33 cellular contexts compared by ENCODE assay signal in genomic region chr6:53009511-53009910, GRCh38.
"Had no signal": no experiment of that assay in that cellular context is flagged by ENCODE, and none has a peak within 500 bp of the region (broad histone marks: within the 10 kb centered on the region; RNA-seq: fewer than 3 reads in every experiment).

No MANE protein-coding gene starts in this region.

- H3K4me2 ChIP-seq: PC-9 had no signal

- H3K4me3 Mint-ChIP-seq: activated CD8-positive, alpha-beta T cell treated with anti-CD3 and anti-CD28 coated beads for 36 hours; activated naive CD4-positive, alpha-beta T cell treated with anti-CD3 and anti-CD28 coated beads, Interleukin-2, amount 10 ng/mL, durations not matched to agents 7 days and 5 days; activated naive CD8-positive, alpha-beta T cell treated with anti-CD3 and anti-CD28 coated beads for 36 hours; T-cell had no signal

- H3K4me1 Mint-ChIP-seq: activated naive CD4-positive, alpha-beta T cell treated with anti-CD3 and anti-CD28 coated beads, Interleukin-2, amount 10 ng/mL, durations not matched to agents 7 days and 5 days; activated naive CD8-positive, alpha-beta T cell treated with anti-CD3 and anti-CD28 coated beads for 36 hours; T-cell had no signal

- H3K9me3 ChIP-seq: MG63 had no signal

- H3K36me3 Mint-ChIP-seq: activated naive CD8-positive, alpha-beta T cell treated with anti-CD3 and anti-CD28 coated beads for 36 hours had no signal

- H3K27me3 Mint-ChIP-seq: activated CD8-positive, alpha-beta T cell treated with anti-CD3 and anti-CD28 coated beads for 36 hours; activated naive CD4-positive, alpha-beta T cell treated with anti-CD3 and anti-CD28 coated beads, Interleukin-2, amount 10 ng/mL, durations not matched to agents 7 days and 5 days; activated naive CD8-positive, alpha-beta T cell treated with anti-CD3 and anti-CD28 coated beads for 36 hours; T-cell had no signal

- ATAC-seq: activated CD8-positive, alpha-beta T cell treated with anti-CD3 and anti-CD28 coated beads for 36 hours; Right ventricle myocardium inferior; SK-N-SH treated with all-trans-retinoic acid at 6 μM for 48 hours; T-cell had no signal

- H3K9me3 Mint-ChIP-seq: activated CD8-positive, alpha-beta T cell treated with anti-CD3 and anti-CD28 coated beads for 36 hours; activated naive CD4-positive, alpha-beta T cell treated with anti-CD3 and anti-CD28 coated beads, Interleukin-2, amount 10 ng/mL, durations not matched to agents 7 days and 5 days; activated naive CD8-positive, alpha-beta T cell treated with anti-CD3 and anti-CD28 coated beads for 36 hours; T-cell had no signal

- H3K27ac ChIP-seq: brain microvascular endothelial cell, PC-9, RWPE1, WERI-Rb-1 had no signal

- H2AFZ ChIP-seq: PC-9 had no signal

- H3K27ac Mint-ChIP-seq: activated CD8-positive, alpha-beta T cell treated with anti-CD3 and anti-CD28 coated beads for 36 hours; activated naive CD4-positive, alpha-beta T cell treated with anti-CD3 and anti-CD28 coated beads, Interleukin-2, amount 10 ng/mL, durations not matched to agents 7 days and 5 days; activated naive CD8-positive, alpha-beta T cell treated with anti-CD3 and anti-CD28 coated beads for 36 hours; T-cell had no signal

- H3K4me3 ChIP-seq: MG63, PC-9 had no signal

- FAIRE-seq: RCC 7860 had no signal

- DNase-seq: activated CD4-positive, alpha-beta T cell treated with anti-CD3 and anti-CD28 coated beads for 1 hour; activated CD4-positive, alpha-beta T cell treated with anti-CD3 and anti-CD28 coated beads for 48 hours; activated CD4-positive, CD25-positive, alpha-beta regulatory T cell; activated CD8-positive, alpha-beta T cell treated with anti-CD3 and anti-CD28 coated beads for 36 hours; activated gamma-delta T cell treated with Interleukin-2 at 50 U/mL for 16 hours; activated naive CD4-positive, alpha-beta T cell treated with anti-CD3 and anti-CD28 coated beads, Interleukin-2, amount 10 ng/mL, durations not matched to agents 7 days and 5 days; activated naive CD8-positive, alpha-beta T cell treated with anti-CD3 and anti-CD28 coated beads for 36 hours; activated T-cell treated with anti-CD3 and anti-CD28 coated beads, Interleukin-2, amount 50 U/mL, for 1 hour; amniotic stem cell; aorta; brain microvascular endothelial cell; central memory CD4-positive, alpha-beta T cell; Kasumi-1; KBM-7; MG63; NCI-H1048; NCI-H1436 treated with DMSO at 0.1 percent for 48 hours; NCI-H187; NCI-H2029 treated with DMSO at 0.1 percent for 48 hours; NCI-H2107; NCI-H2171; NCI-H510A; NCI-H748 treated with DMSO at 0.1 percent for 48 hours; PC-9; SIG-M5; T-cell; T-helper 2 cell; T-helper 9 cell; WERI-Rb-1 had no signal

- H3K27me3 ChIP-seq: brain microvascular endothelial cell, MG63 had no signal
